Comparison of ENCODE assay signal across 1 cellular context in the genomic region with DNA sequence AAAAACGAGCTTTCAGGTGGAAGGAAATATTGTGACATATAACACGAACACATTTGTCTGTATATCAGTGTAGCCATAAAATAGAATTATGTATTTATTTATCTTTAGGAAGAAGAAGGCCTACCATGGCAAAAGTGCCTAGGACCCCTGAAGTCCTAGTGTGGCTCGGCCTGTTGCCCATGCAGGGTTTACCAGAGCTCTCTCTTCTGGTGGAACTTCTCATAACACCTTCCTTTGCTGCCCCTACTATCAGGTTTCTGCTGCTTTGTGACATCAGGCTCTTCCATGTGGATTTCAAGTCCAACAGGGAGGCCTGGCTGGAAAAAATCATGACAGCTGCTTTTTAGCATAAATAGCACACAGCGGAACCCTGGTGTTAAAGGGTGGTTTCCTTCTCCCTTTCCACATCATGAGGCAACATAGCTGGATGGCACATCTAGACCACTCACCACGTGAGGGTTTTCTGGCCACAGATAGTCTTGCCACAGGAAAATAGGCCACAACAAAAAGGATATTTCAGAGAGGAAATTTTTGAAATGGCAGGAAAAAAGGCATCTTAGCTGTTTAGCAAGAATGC.
TF ChIP-seq lines count a peak whose summit lies in the region.

No MANE protein-coding gene starts in this region.

TF ChIP-seq in endothelial cell of umbilical vein, 7 proteins besides CTCF, POLR2A, EP300 and RAD21:
- TF ChIP-seq FOS (IDR thresholded peaks at IDR 0.05; ENCODE audit: borderline replicate concordance, insufficient read depth, low read length) = no peak
- TF ChIP-seq JUN (IDR thresholded peaks at IDR 0.05; ENCODE audit: borderline replicate concordance, insufficient read depth, insufficient read length, low read depth) = no peak
- no peak for TF ChIP-seq MYC (IDR thresholded peaks at IDR 0.05; ENCODE audit: low read depth, low read length)
- TF ChIP-seq, protein P1, sequence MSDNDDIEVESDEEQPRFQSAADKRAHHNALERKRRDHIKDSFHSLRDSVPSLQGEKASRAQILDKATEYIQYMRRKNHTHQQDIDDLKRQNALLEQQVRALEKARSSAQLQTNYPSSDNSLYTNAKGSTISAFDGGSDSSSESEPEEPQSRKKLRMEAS (IDR thresholded peaks at IDR 0.05; ENCODE audit: insufficient read depth, insufficient read length) = no peak
- no peak for TF ChIP-seq POLR2AphosphoS5 (IDR thresholded peaks at IDR 0.05; ENCODE audit: insufficient read depth, low read depth, low read length)
- TF ChIP-seq GATA2 (IDR thresholded peaks at IDR 0.05; ENCODE audit: insufficient read depth, insufficient read length, low read depth, low read length) = no peak
- TF ChIP-seq EZH2 (IDR thresholded peaks at IDR 0.05; ENCODE audit: borderline replicate concordance, low read depth, low read length, severe bottlenecking) = no peak
